11 cellular contexts compared by ENCODE assay signal in genomic region chr22:22418163-22418549, GRCh38.
"Had no signal": no experiment of that assay in that cellular context is flagged by ENCODE, and none has a peak within 500 bp of the region (broad histone marks: within the 10 kb centered on the region; RNA-seq: fewer than 3 reads in every experiment).

No MANE protein-coding gene starts in this region.

- ATAC-seq: GM23338, HCT116 had no signal

- H3K9me3 Mint-ChIP-seq: GM23338, HFFc6 had no signal

- H3K27ac Mint-ChIP-seq: GM23338, H9, HFFc6 had no signal

- H3K4me2 ChIP-seq: GM23338 had no signal

- H3K4me3 Mint-ChIP-seq: GM23338, H9, HFFc6 had no signal

- H3K9me3 ChIP-seq: HAP-1 had no signal

- H3K36me3 ChIP-seq: HAP-1 had no signal

- H3K4me1 ChIP-seq: HAP-1 had no signal

- H3K4me3 ChIP-seq: GM23248, GM23338, HAP-1 had no signal

- DNase-seq: GM23248, GOT3, H7, H9, HCEC 1CT, HFFc6 had no signal

- FAIRE-seq: H1, H54 had no signal

- H3K9ac ChIP-seq: GM23248 had no signal

- H3K27ac ChIP-seq: GM23248 had no signal

- H3K4me1 Mint-ChIP-seq: GM23338, H9 had no signal

- H2AFZ ChIP-seq: GM23248, GM23338 had no signal
